ENCODE assay signal across 19 cellular contexts in genomic region chr19:8481616-8482015, GRCh38. TPM values are rescaled to one million over a fixed set of nuclear protein-coding genes. Genes with fewer than 3 reads are reported as not detected.
DNase-seq lines count a peak whose midpoint lies in the region; ATAC-seq and TF ChIP-seq lines count a peak whose summit lies in the region.
"Had no signal": no experiment of that assay in that cellular context is flagged by ENCODE, and none has a peak within 500 bp of the region (broad histone marks: within the 10 kb centered on the region; RNA-seq: fewer than 3 reads in every experiment).

No MANE protein-coding gene starts in this region.

- no peaks in the 10 kb centered on the region for H3K9me3 ChIP-seq in esophagus squamous epithelium
- H3K9me3 ChIP-seq: gastroesophageal sphincter, psoas muscle had no signal

- no peak overlapping the region for H3K4me3 ChIP-seq in esophagus squamous epithelium
- H3K4me3 ChIP-seq: gastroesophageal sphincter, GM12878, GM23248, psoas muscle had no signal

- no peak overlapping the region for H3K4me3 Mint-ChIP-seq in activated naive CD4-positive, alpha-beta T cell treated with anti-CD3 and anti-CD28 coated beads for 36 hours
- no peak overlapping the region for H3K4me3 Mint-ChIP-seq in activated CD4-positive, alpha-beta memory T cell treated with anti-CD3 and anti-CD28 coated beads for 36 hours
- H3K4me3 Mint-ChIP-seq in stimulated activated naive CD8-positive, alpha-beta T cell treated with anti-CD3 and anti-CD28 coated beads, Interleukin-15, amount 100 ng/mL, for 72 hours: peak overlapping the region in 1 of 2 donors; percentile 54

- H3K27me3 ChIP-seq in esophagus squamous epithelium: no peaks in the 10 kb centered on the region
- H3K27me3 ChIP-seq: gastroesophageal sphincter had no signal

- H3K4me1 Mint-ChIP-seq in activated naive CD4-positive, alpha-beta T cell treated with anti-CD3 and anti-CD28 coated beads for 36 hours (ENCODE audit: low read depth): peaks cover 57% of the 10 kb centered on the region
- H3K4me1 Mint-ChIP-seq in activated CD4-positive, alpha-beta memory T cell treated with anti-CD3 and anti-CD28 coated beads for 36 hours (ENCODE audit: low read depth): peaks cover 35% of the 10 kb centered on the region
- peaks cover 81% of the 10 kb centered on the region for H3K4me1 Mint-ChIP-seq in stimulated activated naive CD8-positive, alpha-beta T cell treated with anti-CD3 and anti-CD28 coated beads, Interleukin-15, amount 100 ng/mL, for 72 hours

- ATAC-seq in stimulated activated naive CD8-positive, alpha-beta T cell treated with anti-CD3 and anti-CD28 coated beads, Interleukin-15, amount 100 ng/mL, for 72 hours: no peak
- ATAC-seq in GM21529 (IDR thresholded peaks at IDR 0.05; ENCODE audit: unreplicated experiment): no peak
- ATAC-seq: gastroesophageal sphincter, GM12878 had no signal

- POLR2A ChIA-PET in activated CD4-positive, alpha-beta memory T cell treated with anti-CD3 and anti-CD28 coated beads for 36 hours (lab: Charles Lee): interaction anchor here (1.6 to 1.8 kb wide), 2 partner anchors 36 to 37 kb away, joined by 4 to 5 read pairs; partner anchors contain the start of gene HNRNPM

- 28 to 40% methylated on average over 6 of the region's 6 CpGs for WGBS in esophagus squamous epithelium, 2 donors

- peak overlapping the region; percentile 61 to 81 (median 72) for H3K27ac ChIP-seq in esophagus squamous epithelium
- H3K27ac ChIP-seq: GM23248, KMS-11, psoas muscle had no signal

- no peak for DNase-seq in activated naive CD4-positive, alpha-beta T cell treated with anti-CD3 and anti-CD28 coated beads for 36 hours
- no peak for DNase-seq in activated naive CD4-positive, alpha-beta T cell treated with Interleukin-2 at 50 U/mL for 16 hours
- no peak for DNase-seq in activated CD4-positive, alpha-beta memory T cell treated with anti-CD3 and anti-CD28 coated beads for 36 hours
- DNase-seq in esophagus squamous epithelium (lab: John Stamatoyannopoulos, UW): no peak
- DNase-seq in stimulated activated naive CD8-positive, alpha-beta T cell treated with anti-CD3 and anti-CD28 coated beads, Interleukin-15, amount 100 ng/mL, for 72 hours: no peak
- no peak for DNase-seq in nucleus accumbens (lab: John Stamatoyannopoulos, UW)
- no peak for DNase-seq in NCI-H1048 (lab: John Stamatoyannopoulos, UW)
- DNase-seq: amygdala; Calu3; GM23248; left ventricle myocardium superior; NCI-H1105 treated with DMSO at 0.1 percent for 48 hours; NCI-H69; psoas muscle; stimulated activated CD4-positive, alpha-beta T cell treated with anti-CD3 and anti-CD28 coated beads, Interleukin-12 subunit alpha, Interleukin-12 subunit beta, amount 100 ng/mL, for 4 hours had no signal

- no peaks in the 10 kb centered on the region for H3K27me3 Mint-ChIP-seq in activated naive CD4-positive, alpha-beta T cell treated with anti-CD3 and anti-CD28 coated beads for 36 hours (ENCODE audit: low read depth)
- H3K27me3 Mint-ChIP-seq in activated CD4-positive, alpha-beta memory T cell treated with anti-CD3 and anti-CD28 coated beads for 36 hours: no peaks in the 10 kb centered on the region
- no peaks in the 10 kb centered on the region for H3K27me3 Mint-ChIP-seq in stimulated activated naive CD8-positive, alpha-beta T cell treated with anti-CD3 and anti-CD28 coated beads, Interleukin-15, amount 100 ng/mL, for 72 hours

- peaks cover 51% of the 10 kb centered on the region for H3K36me3 Mint-ChIP-seq in activated naive CD4-positive, alpha-beta T cell treated with anti-CD3 and anti-CD28 coated beads for 36 hours (ENCODE audit: low read depth)
- H3K36me3 Mint-ChIP-seq in activated CD4-positive, alpha-beta memory T cell treated with anti-CD3 and anti-CD28 coated beads for 36 hours: peaks cover 50% of the 10 kb centered on the region

- H3K4me1 ChIP-seq in esophagus squamous epithelium: peaks cover 10 to 88% (median 46%) of the 10 kb centered on the region in 3 donors

- peaks cover 17 to 90% (median 32%) of the 10 kb centered on the region in 3 donors for H3K36me3 ChIP-seq in esophagus squamous epithelium

- TF ChIP-seq CTCF in esophagus squamous epithelium (IDR thresholded peaks at IDR 0.05): no peak

- CTCF ChIA-PET in activated naive CD4-positive, alpha-beta T cell treated with anti-CD3 and anti-CD28 coated beads for 36 hours (lab: Charles Lee): interaction anchor here (0.6 kb wide), 1 partner anchor 35 kb away, joined by 3 read pairs; no protein-coding TSS in a partner anchor
- CTCF ChIA-PET in activated CD4-positive, alpha-beta memory T cell treated with anti-CD3 and anti-CD28 coated beads for 36 hours (lab: Charles Lee): interaction anchor here (0.9 to 1.6 kb wide), 3 partner anchors 14 to 97 kb away, joined by 3 to 6 read pairs (median 4); no protein-coding TSS in a partner anchor

- no peaks in the 10 kb centered on the region for H3K9me3 Mint-ChIP-seq in activated naive CD4-positive, alpha-beta T cell treated with anti-CD3 and anti-CD28 coated beads for 36 hours
- H3K9me3 Mint-ChIP-seq in activated CD4-positive, alpha-beta memory T cell treated with anti-CD3 and anti-CD28 coated beads for 36 hours: no peaks in the 10 kb centered on the region
- H3K9me3 Mint-ChIP-seq in stimulated activated naive CD8-positive, alpha-beta T cell treated with anti-CD3 and anti-CD28 coated beads, Interleukin-15, amount 100 ng/mL, for 72 hours: no peaks in the 10 kb centered on the region

- intact Hi-C loops in activated naive CD4-positive, alpha-beta T cell treated with anti-CD3 and anti-CD28 coated beads for 36 hours (cut with micrococcal nuclease): loop anchor here (5.0 kb wide), 1 partner anchor 34 kb away; no protein-coding TSS in a partner anchor
- intact Hi-C loops in activated CD4-positive, alpha-beta memory T cell treated with anti-CD3 and anti-CD28 coated beads for 36 hours (cut with micrococcal nuclease): no loop called here
- intact Hi-C loops in esophagus squamous epithelium (cut with DNase I): no loop called here

- TF ChIP-seq POLR2A in esophagus squamous epithelium (IDR thresholded peaks at IDR 0.05): no peak

- H3K27ac Mint-ChIP-seq in activated naive CD4-positive, alpha-beta T cell treated with anti-CD3 and anti-CD28 coated beads for 36 hours: peak overlapping the region; percentile 32
- H3K27ac Mint-ChIP-seq in activated CD4-positive, alpha-beta memory T cell treated with anti-CD3 and anti-CD28 coated beads for 36 hours: peak overlapping the region; percentile 60
- H3K27ac Mint-ChIP-seq in stimulated activated naive CD8-positive, alpha-beta T cell treated with anti-CD3 and anti-CD28 coated beads, Interleukin-15, amount 100 ng/mL, for 72 hours: peak overlapping the region; percentile 68 to 92

RNA-seq across cellular contexts. Expression of gene PRAM1, which starts 20.8 kb away (rescaled TPM):
- total RNA-seq in activated naive CD4-positive, alpha-beta T cell treated with anti-CD3 and anti-CD28 coated beads for 36 hours: under 1 TPM; 0.40 to 0.45 TPM
- total RNA-seq in activated CD4-positive, alpha-beta memory T cell treated with anti-CD3 and anti-CD28 coated beads for 36 hours: under 1 TPM; 0.73 to 1.00 TPM
- total RNA-seq in esophagus squamous epithelium: under 1 TPM in 1 of 4 donors, not detected in 3; 0.57 TPM
- total RNA-seq: Calu3, GM23248 had no signal

RNA-seq across cellular contexts. Expression of gene ZNF414, which starts 32.4 kb away (rescaled TPM):
- 10 to 100 TPM; 19.8 to 24.1 TPM for total RNA-seq in activated naive CD4-positive, alpha-beta T cell treated with anti-CD3 and anti-CD28 coated beads for 36 hours
- total RNA-seq in activated CD4-positive, alpha-beta memory T cell treated with anti-CD3 and anti-CD28 coated beads for 36 hours: 10 to 100 TPM; 19.7 to 24.6 TPM
- total RNA-seq in esophagus squamous epithelium: 10 to 100 TPM in 3 of 4 donors, 1 to 10 TPM in 1; 4.0 to 29.9 (median 19.4) TPM

RNA-seq across cellular contexts. Expression of gene HNRNPM, which starts 36.8 kb away (rescaled TPM):
- 100 to 1,000 TPM; 151 to 169 TPM for total RNA-seq in activated naive CD4-positive, alpha-beta T cell treated with anti-CD3 and anti-CD28 coated beads for 36 hours
- total RNA-seq in activated CD4-positive, alpha-beta memory T cell treated with anti-CD3 and anti-CD28 coated beads for 36 hours: 100 to 1,000 TPM; 237 to 238 TPM
- total RNA-seq in esophagus squamous epithelium: 100 to 1,000 TPM; 102 to 162 (median 128) TPM
